1 cellular context compared by ENCODE assay signal in the genomic region with DNA sequence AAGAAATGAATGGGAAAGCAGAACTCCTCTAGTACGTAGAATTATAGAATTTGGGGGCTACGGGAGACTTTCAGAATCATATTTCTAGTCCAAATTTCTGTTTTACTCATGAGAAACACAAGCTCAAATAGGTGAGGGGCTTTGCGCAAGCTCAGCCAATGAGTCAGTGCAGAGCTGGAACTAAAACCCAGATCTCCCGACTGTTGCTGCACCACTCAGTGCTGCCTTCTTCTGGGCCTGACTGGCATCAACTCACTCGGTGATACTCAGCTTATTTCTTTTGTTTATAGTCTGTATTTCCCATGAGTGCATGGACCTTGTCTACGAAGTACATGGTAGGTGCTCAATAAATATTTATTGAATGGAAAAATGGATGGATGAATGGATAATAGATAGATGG.
TF ChIP-seq lines count a peak whose summit lies in the region.

No MANE protein-coding gene starts in this region.

TF ChIP-seq in H1, 55 proteins besides CTCF, POLR2A, EP300 and RAD21:
- TF ChIP-seq SIN3A (conservative IDR thresholded peaks at IDR 0.05 in 1 of 2, IDR thresholded peaks at IDR 0.05 in 1 of 2; ENCODE audit: low read depth in 1 of 2, low read length in 2 of 2) (no peak), CEBPB (IDR thresholded peaks at IDR 0.05; ENCODE audit: low read depth, low read length) (peak; percentile 51; the same call in 1 of the 2 replicates)
